20 cellular contexts compared by ENCODE assay signal in genomic region chr15:38351466-38351865, GRCh38.
"Had no signal": no experiment of that assay in that cellular context is flagged by ENCODE, and none has a peak within 500 bp of the region (broad histone marks: within the 10 kb centered on the region; RNA-seq: fewer than 3 reads in every experiment).

No MANE protein-coding gene starts in this region.

- H3K9me3 Mint-ChIP-seq: endodermal cell; naive thymus-derived CD8-positive, alpha-beta T cell; neural crest cell; stimulated activated memory B cell treated with anti-CD40 and anti-IgM and Interleukin-4, amounts not matched to agents 10 μg/mL and 1 μg/mL and 100 μg/mL, for 72 hours; stimulated activated naive CD8-positive, alpha-beta T cell treated with anti-CD3 and anti-CD28 coated beads, Interleukin-15, Interleukin-2, amounts not matched to agents 100 ng/mL and 50 ng/mL, for 24 hours had no signal

- H3K36me3 ChIP-seq: gastrocnemius medialis, uterus had no signal

- H3K9me3 ChIP-seq: gastrocnemius medialis, heart right ventricle, mucosa of descending colon, right atrium auricular region, tibial artery, upper lobe of left lung, uterus had no signal

- H3K27me3 ChIP-seq: gastrocnemius medialis, heart right ventricle, right atrium auricular region, tibial artery, upper lobe of left lung, uterus had no signal

- H3K27ac Mint-ChIP-seq: endodermal cell; naive thymus-derived CD8-positive, alpha-beta T cell; stimulated activated memory B cell treated with anti-CD40 and anti-IgM and Interleukin-4, amounts not matched to agents 10 μg/mL and 1 μg/mL and 100 μg/mL, for 72 hours; stimulated activated naive CD8-positive, alpha-beta T cell treated with anti-CD3 and anti-CD28 coated beads, Interleukin-15, Interleukin-2, amounts not matched to agents 100 ng/mL and 50 ng/mL, for 24 hours had no signal

- ATAC-seq: gastrocnemius medialis; heart right ventricle; mucosa of descending colon; naive thymus-derived CD8-positive, alpha-beta T cell; stimulated activated memory B cell treated with anti-CD40 and anti-IgM and Interleukin-4, amounts not matched to agents 10 μg/mL and 1 μg/mL and 100 μg/mL, for 72 hours had no signal

- H3K4me3 ChIP-seq: coronary artery, gastrocnemius medialis, heart right ventricle, mucosa of descending colon, right atrium auricular region, tibial artery, upper lobe of left lung, uterus had no signal

- DNase-seq: effector CD4-positive, alpha-beta T cell; endodermal cell; erythroblast; gastrocnemius medialis; heart right ventricle; hypothalamus; kidney glomerular epithelial cell; mucosa of descending colon; naive thymus-derived CD8-positive, alpha-beta T cell; small intestine; stimulated activated CD4-positive, alpha-beta T cell treated with anti-CD3 and anti-CD28 coated beads, Interleukin-4, amount 100 ng/mL, for 24 hours; tibial artery; upper lobe of left lung; uterus had no signal

- FAIRE-seq: islet of Langerhans had no signal

- H3K4me1 Mint-ChIP-seq: naive thymus-derived CD8-positive, alpha-beta T cell; stimulated activated memory B cell treated with anti-CD40 and anti-IgM and Interleukin-4, amounts not matched to agents 10 μg/mL and 1 μg/mL and 100 μg/mL, for 72 hours had no signal

- H3K27me3 Mint-ChIP-seq: stimulated activated memory B cell treated with anti-CD40 and anti-IgM and Interleukin-4, amounts not matched to agents 10 μg/mL and 1 μg/mL and 100 μg/mL, for 72 hours; stimulated activated naive CD8-positive, alpha-beta T cell treated with anti-CD3 and anti-CD28 coated beads, Interleukin-15, Interleukin-2, amounts not matched to agents 100 ng/mL and 50 ng/mL, for 24 hours had no signal

- H3K4me1 ChIP-seq: gastrocnemius medialis, right atrium auricular region, uterus had no signal

- H3K36me3 Mint-ChIP-seq: naive thymus-derived CD8-positive, alpha-beta T cell; stimulated activated memory B cell treated with anti-CD40 and anti-IgM and Interleukin-4, amounts not matched to agents 10 μg/mL and 1 μg/mL and 100 μg/mL, for 72 hours had no signal

- H3K4me3 Mint-ChIP-seq: endodermal cell; naive thymus-derived CD8-positive, alpha-beta T cell; neural crest cell; stimulated activated memory B cell treated with anti-CD40 and anti-IgM and Interleukin-4, amounts not matched to agents 10 μg/mL and 1 μg/mL and 100 μg/mL, for 72 hours; stimulated activated naive CD8-positive, alpha-beta T cell treated with anti-CD3 and anti-CD28 coated beads, Interleukin-15, Interleukin-2, amounts not matched to agents 100 ng/mL and 50 ng/mL, for 24 hours had no signal

- H3K27ac ChIP-seq: coronary artery, gastrocnemius medialis, heart right ventricle, right atrium auricular region, tibial artery, upper lobe of left lung, uterus had no signal
